In genomic region chr18:22173928-22174301, GRCh38 we compare ENCODE assay signal across 1 cellular context.
TF ChIP-seq lines count a peak whose summit lies in the region.

No MANE protein-coding gene starts in this region.

TF ChIP-seq in IMR-90, 13 proteins besides CTCF, POLR2A, EP300 and RAD21:
- TF ChIP-seq CHD1 (IDR thresholded peaks at IDR 0.05; ENCODE audit: low read depth, low read length) (no peak), MAZ (IDR thresholded peaks at IDR 0.05; ENCODE audit: borderline replicate concordance, low read depth, low read length) (no peak), MXI1 (IDR thresholded peaks at IDR 0.05; ENCODE audit: borderline replicate concordance, low read depth, low read length) (no peak), CEBPB (IDR thresholded peaks at IDR 0.05; ENCODE audit: low read depth, low read length) (no peak), MAFK (IDR thresholded peaks at IDR 0.05; ENCODE audit: low read depth, low read length) (no peak), BHLHE40 (IDR thresholded peaks at IDR 0.05; ENCODE audit: low read depth, low read length) (no peak), RFX5 (IDR thresholded peaks at IDR 0.05; ENCODE audit: low read depth, low read length) (no peak), NFE2L2 (IDR thresholded peaks at IDR 0.05; ENCODE audit: low read depth, low read length) (no peak), FOS (IDR thresholded peaks at IDR 0.05; ENCODE audit: low read depth, low read length) (no peak)
